In the genomic region with DNA sequence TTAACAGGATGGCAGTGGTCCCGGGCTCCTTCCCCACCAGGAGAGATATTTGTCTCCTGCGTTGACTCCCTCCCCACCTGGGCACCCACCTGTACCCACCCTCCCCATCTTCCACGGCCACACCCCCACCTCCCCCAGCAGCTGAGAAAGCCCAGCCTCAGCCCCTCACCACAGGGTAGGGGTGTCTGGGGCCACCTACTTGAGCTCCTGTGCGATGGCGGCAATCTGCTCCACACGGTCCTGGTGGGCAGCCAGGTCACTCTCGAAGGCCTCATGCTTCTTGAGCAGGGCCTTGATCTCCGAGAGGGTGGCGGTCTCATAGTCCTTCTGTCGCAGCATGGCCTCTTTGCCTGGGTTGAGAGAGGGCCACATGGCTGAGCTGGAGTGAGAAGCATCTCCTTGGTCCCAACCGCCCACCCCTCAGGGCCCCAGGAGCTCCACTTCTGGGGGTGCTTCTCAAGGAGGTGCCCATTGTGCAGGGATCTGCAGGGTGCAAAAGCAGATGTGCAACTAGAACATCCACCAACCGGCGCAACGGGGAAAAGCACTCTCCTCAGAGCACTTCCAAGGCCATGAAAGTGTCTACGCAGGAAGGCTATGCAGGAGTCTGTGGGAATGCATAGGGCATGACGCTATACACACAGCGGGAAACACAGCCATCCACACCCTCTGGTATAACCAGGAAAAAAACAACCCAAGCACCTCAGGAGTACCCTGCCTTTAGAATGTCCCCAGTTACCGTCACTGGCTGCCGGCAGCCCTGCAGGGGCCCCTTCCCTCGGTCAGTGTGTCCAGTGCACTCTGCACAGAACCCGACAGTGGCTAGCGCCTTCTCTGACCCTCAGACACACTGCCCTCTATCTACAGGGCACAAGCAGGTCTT, we compare ENCODE assay signal across 20 cellular contexts.
DNase-seq lines count a peak whose midpoint lies in the region; ATAC-seq, FAIRE-seq and TF ChIP-seq lines count a peak whose summit lies in the region.
"Had no signal": no experiment of that assay in that cellular context is flagged by ENCODE, and none has a peak within 500 bp of the region (broad histone marks: within the 10 kb centered on the region; RNA-seq: fewer than 3 reads in every experiment).

No MANE protein-coding gene starts in this region.

- H3K79me2 ChIP-seq in endothelial cell of umbilical vein (ENCODE audit: control insufficient read depth, insufficient read depth, low read length): peaks cover 6% of the 10 kb centered on the region

- H3K4me2 ChIP-seq in endothelial cell of umbilical vein (ENCODE audit: insufficient read depth, low read length): no peak overlapping the region

- H3K4me1 ChIP-seq in right atrium auricular region: peaks cover 0 to 24% of the 10 kb centered on the region in 2 donors
- H3K4me1 ChIP-seq in endothelial cell of umbilical vein (ENCODE audit: control insufficient read depth, extremely low read depth, insufficient read depth, low read length): peaks cover 13% of the 10 kb centered on the region

- intact Hi-C loops in left cardiac atrium (cut with DNase I) (loop anchor here in 1 of 2 donors (10.0 kb wide), 1 partner anchor 329 kb away; no protein-coding TSS in a partner anchor), endothelial cell of umbilical vein (cut with micrococcal nuclease) (no loop called here), posterior vena cava (cut with DNase I) (no loop called here)

- no peak overlapping the region for H3K9ac ChIP-seq in endothelial cell of umbilical vein (replicated peaks; ENCODE audit: extremely low read depth, insufficient read depth, low read length)

- POLR2A ChIA-PET in endothelial cell of umbilical vein (lab: Charles Lee): no interaction called here

- no TSS peak for BruUV-seq in endothelial cell of umbilical vein (replicated peaks; lab: Mats Ljungman, UMichigan)

- dilution Hi-C loops in endothelial cell of umbilical vein (cut with MboI; ENCODE audit: extremely low pct_ligation_motif_present, low sequenced_read_pairs): no loop called here

- no peak overlapping the region for H2AFZ ChIP-seq in endothelial cell of umbilical vein (ENCODE audit: low read depth, low read length)

- H3K9me3 ChIP-seq in right atrium auricular region (no peaks in the 10 kb centered on the region), endothelial cell of umbilical vein (replicated peaks; ENCODE audit: control insufficient read depth, insufficient read depth, low read length) (no peaks in the 10 kb centered on the region)

- H3K36me3 ChIP-seq in right atrium auricular region: peaks cover 97% of the 10 kb centered on the region
- peaks cover 53 to 75% of the 10 kb centered on the region in 2 experiments for H3K36me3 ChIP-seq in endothelial cell of umbilical vein (ENCODE audit: control insufficient read depth in 2 of 2, extremely low read depth in 1 of 2, insufficient read depth in 2 of 2, low read length in 2 of 2)

- no peak overlapping the region for H3K4me3 ChIP-seq in right atrium auricular region
- no peak overlapping the region for H3K4me3 ChIP-seq in endothelial cell of umbilical vein (replicated peaks in 1 of 3; ENCODE audit: insufficient read depth in 1 of 3, low read depth in 1 of 3, low read length in 3 of 3)

- H3K27me3 ChIP-seq in right atrium auricular region: no peaks in the 10 kb centered on the region
- no peaks in the 10 kb centered on the region for H3K27me3 ChIP-seq in endothelial cell of umbilical vein (ENCODE audit: control insufficient read depth in 2 of 2, insufficient read depth in 2 of 2, low read length in 2 of 2)

- no peak for TF ChIP-seq POLR2A in endothelial cell of umbilical vein (IDR thresholded peaks at IDR 0.05; ENCODE audit: low read depth, low read length)

- CTCF ChIA-PET in endothelial cell of umbilical vein (lab: Charles Lee): interaction anchor here (1.0 to 2.0 kb wide), 6 partner anchors 11 to 244 kb away, joined by 3 to 5 read pairs (median 4); no protein-coding TSS in a partner anchor

- DNase-seq in right atrium auricular region (ENCODE audit: low spot score) (no peak), left cardiac atrium (no peak), endothelial cell of umbilical vein (ENCODE audit: low read depth, low spot score) (no peak), posterior vena cava (ENCODE audit: low spot score) (peak; percentile 51), D341Med (ENCODE audit: low spot score) (no peak), RCC 7860 (ENCODE audit: low spot score) (no peak)
- no peak for DNase-seq in stimulated activated naive CD4-positive, alpha-beta T cell treated with Interleukin-2 at 50 U/mL for 16 hours (lab: John Stamatoyannopoulos, UW)
- no peak for DNase-seq in stimulated activated CD4-positive, alpha-beta T cell treated with anti-CD3 and anti-CD28 coated beads, Interleukin-4, amount 100 ng/mL, for 1 hour
- DNase-seq: activated CD4-positive, CD25-positive, alpha-beta regulatory T cell treated with anti-CD3 and anti-CD28 coated beads, Interleukin-2, amount 50 U/mL, for 72 hours; activated T-cell treated with anti-CD3 and anti-CD28 coated beads, Interleukin-2, amount 50 U/mL, for 4 hours; CD4-positive, CD25-positive, alpha-beta regulatory T cell; H9; midbrain; NCI-H226; retina; stimulated activated CD4-positive, alpha-beta T cell treated with anti-CD3 and anti-CD28 coated beads, Interleukin-15, amount 100 ng/mL, for 24 hours had no signal

- no peaks in the 10 kb centered on the region for H4K20me1 ChIP-seq in endothelial cell of umbilical vein (replicated peaks; ENCODE audit: control insufficient read depth, extremely low read depth, insufficient read depth, low read length)

- TF ChIP-seq CTCF in right atrium auricular region (IDR thresholded peaks at IDR 0.05) (no peak), endothelial cell of umbilical vein (IDR thresholded peaks at IDR 0.05; ENCODE audit: extremely low read depth in 1 of 2, insufficient read depth in 1 of 2, low read depth in 1 of 2, low read length in 2 of 2) (no peak)

- FAIRE-seq in endothelial cell of umbilical vein (lab: Jason Lieb, UNC) (no peak), RCC 7860 (lab: Jason Lieb, UNC) (no peak)
- FAIRE-seq: GM12891 had no signal

- H3K9me1 ChIP-seq in endothelial cell of umbilical vein (replicated peaks; ENCODE audit: control insufficient read depth, extremely low read depth, insufficient read depth, low read length): no peaks in the 10 kb centered on the region

- H3K27ac ChIP-seq in right atrium auricular region: peak overlapping the region; percentile 63 to 82
- H3K27ac ChIP-seq in endothelial cell of umbilical vein (ENCODE audit: insufficient read depth, low read depth, low read length): no peak overlapping the region

- no peak for ATAC-seq in left cardiac atrium
- ATAC-seq: activated naive CD4-positive, alpha-beta T cell treated with anti-CD3 and anti-CD28 coated beads, Interleukin-2, amount 50 U/mL, for 72 hours; activated T-cell treated with anti-CD3 and anti-CD28 coated beads, Interleukin-2, amount 50 U/mL, for 4 hours; Panc1; stimulated activated effector memory CD8-positive, alpha-beta T cell treated with anti-CD3 and anti-CD28 coated beads, Interleukin-12 subunit alpha, Interleukin-12 subunit beta, amount 100 ng/mL, for 72 hours had no signal

TF ChIP-seq in endothelial cell of umbilical vein, 7 proteins besides CTCF, POLR2A, EP300 and RAD21:
- TF ChIP-seq POLR2AphosphoS5 (IDR thresholded peaks at IDR 0.05; ENCODE audit: insufficient read depth, low read depth, low read length) (peak; percentile 12), FOS (IDR thresholded peaks at IDR 0.05; ENCODE audit: borderline replicate concordance, insufficient read depth, low read length) (no peak), MYC (IDR thresholded peaks at IDR 0.05; ENCODE audit: low read depth, low read length) (no peak)
- TF ChIP-seq, protein P1, sequence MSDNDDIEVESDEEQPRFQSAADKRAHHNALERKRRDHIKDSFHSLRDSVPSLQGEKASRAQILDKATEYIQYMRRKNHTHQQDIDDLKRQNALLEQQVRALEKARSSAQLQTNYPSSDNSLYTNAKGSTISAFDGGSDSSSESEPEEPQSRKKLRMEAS (IDR thresholded peaks at IDR 0.05; ENCODE audit: insufficient read depth, insufficient read length): no peak
TF ChIP-seq in endothelial cell of umbilical vein: peak in this region for 1.
